8 cellular contexts compared by ENCODE assay signal in genomic region chr19:11694533-11695439, GRCh38. TPM values are rescaled to one million over a fixed set of nuclear protein-coding genes. Genes with fewer than 3 reads are reported as not detected.
DNase-seq lines count a peak whose midpoint lies in the region; ATAC-seq and TF ChIP-seq lines count a peak whose summit lies in the region.

No MANE protein-coding gene starts in this region.

- DNase-seq in BJ (ENCODE audit: low read depth) (peak; percentile 71), RPMI7951 (ENCODE audit: low read depth) (peak; percentile 93), fibroblast of pulmonary artery (ENCODE audit: low read depth) (peak; percentile 91)
- DNase-seq in activated T-helper 2 cell treated with anti-CD3 and anti-CD28 coated beads, Interferon-gamma antibody, Interleukin-2, Interleukin-4, amounts not matched to agents 10 μg/mL and 5 μg/mL and 100 μg/mL, durations not matched to agents 14 hours and 24 hours and 36 hours (ENCODE audit: low spot score): peak; percentile 75
- peak; percentile 93 for DNase-seq in natural killer cell treated with Interleukin-12 subunit alpha and Interleukin-12 subunit beta and Interleukin-15 and Interleukin-18, amount 100 ng/mL, for 72 hours (ENCODE audit: low spot score)
- DNase-seq in stimulated activated naive B cell treated with anti-CD40 and anti-IgM and Interleukin-4, amounts not matched to agents 10 μg/mL and 1 μg/mL and 100 μg/mL, for 72 hours: peak; percentile 88

- peak overlapping the region; percentile 60 for H3K4me3 ChIP-seq in BJ (ENCODE audit: low read depth, low read length)
- H3K4me3 ChIP-seq in fibroblast of pulmonary artery (replicated peaks; ENCODE audit: low read depth, low read length): peak overlapping the region; percentile 80

- no peaks in the 10 kb centered on the region for H3K36me3 ChIP-seq in BJ (ENCODE audit: control insufficient read depth, insufficient read depth, low read length)

- H3K27ac Mint-ChIP-seq in IgD-negative memory B cell: peak overlapping the region in 2 of 3 donors; percentile 33 to 90
- H3K27ac Mint-ChIP-seq in activated T-helper 2 cell treated with anti-CD3 and anti-CD28 coated beads, Interferon-gamma antibody, Interleukin-2, Interleukin-4, amounts not matched to agents 10 μg/mL and 5 μg/mL and 100 μg/mL, durations not matched to agents 14 hours and 24 hours and 36 hours: peak overlapping the region; percentile 73
- peak overlapping the region; percentile 43 to 79 for H3K27ac Mint-ChIP-seq in natural killer cell treated with Interleukin-12 subunit alpha and Interleukin-12 subunit beta and Interleukin-15 and Interleukin-18, amount 100 ng/mL, for 72 hours
- peak overlapping the region; percentile 89 for H3K27ac Mint-ChIP-seq in stimulated activated naive B cell treated with anti-CD40 and anti-IgM and Interleukin-4, amounts not matched to agents 10 μg/mL and 1 μg/mL and 100 μg/mL, for 72 hours

- peak; percentile 46 for ATAC-seq in GM19468 (IDR thresholded peaks at IDR 0.05; ENCODE audit: extremely low read depth, unreplicated experiment)
- ATAC-seq in natural killer cell treated with Interleukin-12 subunit alpha and Interleukin-12 subunit beta and Interleukin-15 and Interleukin-18, amount 100 ng/mL, for 72 hours: peak; percentile 96 to 99
- peak; percentile 98 to 99 for ATAC-seq in stimulated activated naive B cell treated with anti-CD40 and anti-IgM and Interleukin-4, amounts not matched to agents 10 μg/mL and 1 μg/mL and 100 μg/mL, for 72 hours (replicated peaks)

- H3K27me3 Mint-ChIP-seq in IgD-negative memory B cell: peaks cover 34% of the 10 kb centered on the region
- peaks cover 14% of the 10 kb centered on the region for H3K27me3 Mint-ChIP-seq in activated T-helper 2 cell treated with anti-CD3 and anti-CD28 coated beads, Interferon-gamma antibody, Interleukin-2, Interleukin-4, amounts not matched to agents 10 μg/mL and 5 μg/mL and 100 μg/mL, durations not matched to agents 14 hours and 24 hours and 36 hours (ENCODE audit: low read depth)
- peaks cover 17 to 25% of the 10 kb centered on the region in 2 donors for H3K27me3 Mint-ChIP-seq in natural killer cell treated with Interleukin-12 subunit alpha and Interleukin-12 subunit beta and Interleukin-15 and Interleukin-18, amount 100 ng/mL, for 72 hours
- H3K27me3 Mint-ChIP-seq in stimulated activated naive B cell treated with anti-CD40 and anti-IgM and Interleukin-4, amounts not matched to agents 10 μg/mL and 1 μg/mL and 100 μg/mL, for 72 hours: peaks cover 25 to 50% of the 10 kb centered on the region in 2 donors

- H3K9me3 Mint-ChIP-seq in IgD-negative memory B cell: peaks cover 1 to 3% (median 1%) of the 10 kb centered on the region in 3 donors
- H3K9me3 Mint-ChIP-seq in activated T-helper 2 cell treated with anti-CD3 and anti-CD28 coated beads, Interferon-gamma antibody, Interleukin-2, Interleukin-4, amounts not matched to agents 10 μg/mL and 5 μg/mL and 100 μg/mL, durations not matched to agents 14 hours and 24 hours and 36 hours: peaks cover 16% of the 10 kb centered on the region
- H3K9me3 Mint-ChIP-seq in natural killer cell treated with Interleukin-12 subunit alpha and Interleukin-12 subunit beta and Interleukin-15 and Interleukin-18, amount 100 ng/mL, for 72 hours: no peaks in the 10 kb centered on the region
- H3K9me3 Mint-ChIP-seq in stimulated activated naive B cell treated with anti-CD40 and anti-IgM and Interleukin-4, amounts not matched to agents 10 μg/mL and 1 μg/mL and 100 μg/mL, for 72 hours: peaks cover 0 to 1% of the 10 kb centered on the region in 2 donors

- no peaks in the 10 kb centered on the region; the same call in 1 of the 2 replicates for H3K27me3 ChIP-seq in BJ (ENCODE audit: control insufficient read depth, insufficient read depth, low read length)

- peak overlapping the region; percentile 84 to 96 (median 88) for H3K4me3 Mint-ChIP-seq in IgD-negative memory B cell
- peak overlapping the region; percentile 93 for H3K4me3 Mint-ChIP-seq in activated T-helper 2 cell treated with anti-CD3 and anti-CD28 coated beads, Interferon-gamma antibody, Interleukin-2, Interleukin-4, amounts not matched to agents 10 μg/mL and 5 μg/mL and 100 μg/mL, durations not matched to agents 14 hours and 24 hours and 36 hours (ENCODE audit: low read depth)
- H3K4me3 Mint-ChIP-seq in natural killer cell treated with Interleukin-12 subunit alpha and Interleukin-12 subunit beta and Interleukin-15 and Interleukin-18, amount 100 ng/mL, for 72 hours: peak overlapping the region; percentile 95
- H3K4me3 Mint-ChIP-seq in stimulated activated naive B cell treated with anti-CD40 and anti-IgM and Interleukin-4, amounts not matched to agents 10 μg/mL and 1 μg/mL and 100 μg/mL, for 72 hours: peak overlapping the region; percentile 95 to 99

- POLR2A ChIA-PET in BJ (lab: Charles Lee): no interaction called here

- TF ChIP-seq CTCF in BJ (IDR thresholded peaks at IDR 0.05; ENCODE audit: insufficient read depth, low read depth, low read length): no peak
- no peak for TF ChIP-seq CTCF in fibroblast of pulmonary artery (IDR thresholded peaks at IDR 0.05; ENCODE audit: low read length, missing control alignments)

- peaks cover 1% of the 10 kb centered on the region for H3K36me3 Mint-ChIP-seq in IgD-negative memory B cell
- H3K36me3 Mint-ChIP-seq in activated T-helper 2 cell treated with anti-CD3 and anti-CD28 coated beads, Interferon-gamma antibody, Interleukin-2, Interleukin-4, amounts not matched to agents 10 μg/mL and 5 μg/mL and 100 μg/mL, durations not matched to agents 14 hours and 24 hours and 36 hours (ENCODE audit: low read depth): peaks cover 3% of the 10 kb centered on the region
- H3K36me3 Mint-ChIP-seq in natural killer cell treated with Interleukin-12 subunit alpha and Interleukin-12 subunit beta and Interleukin-15 and Interleukin-18, amount 100 ng/mL, for 72 hours: peaks cover 5% of the 10 kb centered on the region
- peaks cover 0 to 4% of the 10 kb centered on the region in 2 donors for H3K36me3 Mint-ChIP-seq in stimulated activated naive B cell treated with anti-CD40 and anti-IgM and Interleukin-4, amounts not matched to agents 10 μg/mL and 1 μg/mL and 100 μg/mL, for 72 hours

- intact Hi-C loops in activated T-helper 2 cell treated with anti-CD3 and anti-CD28 coated beads, Interferon-gamma antibody, Interleukin-2, Interleukin-4, amounts not matched to agents 10 μg/mL and 5 μg/mL and 100 μg/mL, durations not matched to agents 14 hours and 24 hours and 36 hours (cut with micrococcal nuclease): no loop called here

- H3K4me1 Mint-ChIP-seq in IgD-negative memory B cell: peaks cover 6 to 12% (median 10%) of the 10 kb centered on the region in 3 donors
- H3K4me1 Mint-ChIP-seq in activated T-helper 2 cell treated with anti-CD3 and anti-CD28 coated beads, Interferon-gamma antibody, Interleukin-2, Interleukin-4, amounts not matched to agents 10 μg/mL and 5 μg/mL and 100 μg/mL, durations not matched to agents 14 hours and 24 hours and 36 hours (ENCODE audit: low read depth): peaks cover 8% of the 10 kb centered on the region
- peaks cover 6 to 12% of the 10 kb centered on the region in 2 donors for H3K4me1 Mint-ChIP-seq in natural killer cell treated with Interleukin-12 subunit alpha and Interleukin-12 subunit beta and Interleukin-15 and Interleukin-18, amount 100 ng/mL, for 72 hours (ENCODE audit: low read depth in 2 of 2)
- H3K4me1 Mint-ChIP-seq in stimulated activated naive B cell treated with anti-CD40 and anti-IgM and Interleukin-4, amounts not matched to agents 10 μg/mL and 1 μg/mL and 100 μg/mL, for 72 hours: peaks cover 7 to 19% of the 10 kb centered on the region in 2 donors

- CTCF ChIA-PET in BJ (lab: Yijun Ruan, JAX): interaction anchor here (1.5 kb wide), 1 partner anchor 104 kb away, joined by 5 read pairs; no protein-coding TSS in a partner anchor

RNA-seq across cellular contexts. Expression of gene ZNF823, which starts 44.0 kb away (rescaled TPM):
- 1.9 and 2.9 TPM in 2 replicates for polyA plus RNA-seq in BJ (2011; rRNA removed)
- 3.0 and 3.7 TPM in 2 replicates for polyA minus RNA-seq in BJ (2011; rRNA and poly(A)+ RNA removed)
- 2.5 TPM for polyA plus RNA-seq in IgD-negative memory B cell
- 7.9 and 11.5 TPM in 2 replicates for total RNA-seq in RPMI7951 (2014; rRNA removed; shearing (Covaris generic))
- 3.6 TPM in 2 replicates for total RNA-seq in activated T-helper 2 cell treated with anti-CD3 and anti-CD28 coated beads, Interferon-gamma antibody, Interleukin-2, Interleukin-4, amounts not matched to agents 10 μg/mL and 5 μg/mL and 100 μg/mL, durations not matched to agents 14 hours and 24 hours and 36 hours
- 1 to 10 TPM; 2.8 to 3.2 TPM for total RNA-seq in natural killer cell treated with Interleukin-12 subunit alpha and Interleukin-12 subunit beta and Interleukin-15 and Interleukin-18, amount 100 ng/mL, for 72 hours

Comparison
In these comparisons a context has a peak if more than half of its experiments do, and no peak if none do; other contexts are left out.
1. Peak in every context shown above with its lines: DNase-seq, ATAC-seq and H3K4me3 ChIP-seq.
2. ATAC-seq: peak in every context shown above with its lines; median percentile 98 in stimulated activated naive B cell treated with anti-CD40 and anti-IgM and Interleukin-4, amounts not matched to agents 10 μg/mL and 1 μg/mL and 100 μg/mL, for 72 hours; 98 in natural killer cell treated with Interleukin-12 subunit alpha and Interleukin-12 subunit beta and Interleukin-15 and Interleukin-18, amount 100 ng/mL, for 72 hours; 46 in GM19468.